8 cellular contexts compared by ENCODE assay signal in genomic region chr7:92245487-92246362, GRCh38. TPM values are rescaled to one million over a fixed set of nuclear protein-coding genes. Genes with fewer than 3 reads are reported as not detected.
DNase-seq lines count a peak whose midpoint lies in the region; ATAC-seq and TF ChIP-seq lines count a peak whose summit lies in the region.

ANKIB1 (plus strand) TSS chr7:92245974; CDS start chr7:92294979, 49,005 bp downstream.
KRIT1 (minus strand) TSS chr7:92245914; CDS start chr7:92242135, 3,779 bp downstream.

- peak within 1 kb of the TSS; percentile 80 for H2AFZ ChIP-seq in SK-N-SH (ENCODE audit: low read depth)
- peak within 1 kb of the TSS; percentile 100 for H2AFZ ChIP-seq in osteoblast (ENCODE audit: low read length)

- peak within 1 kb of the TSS; percentile 80 for H3K9ac ChIP-seq in SK-N-SH

- no peaks in the 10 kb centered on the region for H3K9me3 Mint-ChIP-seq in activated naive CD4-positive, alpha-beta T cell treated with anti-CD3 and anti-CD28 coated beads, Interleukin-2, amount 50 U/mL, for 24 hours

- H4K20me1 ChIP-seq in SK-N-SH (ENCODE audit: insufficient read depth) (peaks cover 17% of the 10 kb centered on the region), osteoblast (ENCODE audit: insufficient read depth, low read length) (peaks cover 20% of the 10 kb centered on the region)

- H3K4me3 ChIP-seq in GM08714 (ENCODE audit: low read length): peak within 1 kb of the TSS; percentile 85
- peak within 1 kb of the TSS; percentile 95 for H3K4me3 ChIP-seq in SK-N-SH (ENCODE audit: low read depth in 2 of 2, low read length in 1 of 2)
- H3K4me3 ChIP-seq in osteoblast (ENCODE audit: insufficient read depth, low read length): peak within 1 kb of the TSS; percentile 95
- H3K4me3 ChIP-seq in thymus (ENCODE audit: low read length): peak within 1 kb of the TSS; percentile 94

- TF ChIP-seq RAD21 in SK-N-SH (IDR thresholded peaks at IDR 0.05; ENCODE audit: low read length): no peak

- TF ChIP-seq EP300 in SK-N-SH (IDR thresholded peaks at IDR 0.05; ENCODE audit: borderline replicate concordance in 1 of 2, low read depth in 1 of 2, low read length in 1 of 2): peak in 1 of 2 experiments; percentile 40; a peak in 1 of 4 replicates

- peaks cover 11 to 25% of the 10 kb centered on the region in 2 experiments; a peak in 3 of 4 replicates for H3K4me1 ChIP-seq in SK-N-SH (ENCODE audit: control insufficient read depth in 1 of 2, insufficient read depth in 2 of 2, low read depth in 1 of 2, low read length in 1 of 2)
- H3K4me1 ChIP-seq in osteoblast (ENCODE audit: insufficient read depth, low read length): peaks cover 19% of the 10 kb centered on the region
- H3K4me1 ChIP-seq in thymus (ENCODE audit: control insufficient read depth, insufficient read depth, low read length): peaks cover 9% of the 10 kb centered on the region

- H3K4me2 ChIP-seq in SK-N-SH (peak within 1 kb of the TSS; percentile 94), osteoblast (ENCODE audit: insufficient read depth, low read length) (peak within 1 kb of the TSS; percentile 76)

- TF ChIP-seq CTCF in SK-N-SH (IDR thresholded peaks at IDR 0.05): peak; percentile 26
- no peak for TF ChIP-seq CTCF in osteoblast (IDR thresholded peaks at IDR 0.05; ENCODE audit: extremely low read depth, low read depth, low read length)

- H3K9me3 ChIP-seq in SK-N-SH (no peaks in the 10 kb centered on the region), osteoblast (ENCODE audit: low read depth, low read length) (no peaks in the 10 kb centered on the region), thymus (ENCODE audit: control insufficient read depth) (no peaks in the 10 kb centered on the region)

- peaks cover 89% of the 10 kb centered on the region for H3K79me2 ChIP-seq in SK-N-SH (ENCODE audit: insufficient read depth)
- H3K79me2 ChIP-seq in osteoblast (ENCODE audit: insufficient read depth, low read length): peaks cover 79% of the 10 kb centered on the region

- H3F3A ChIP-seq in SK-N-SH (replicated peaks; ENCODE audit: insufficient read depth): peaks cover 14% of the 10 kb centered on the region

- H3K9me2 ChIP-seq in SK-N-SH: no peaks in the 10 kb centered on the region

- peak within 1 kb of the TSS; percentile 100 for H3K27ac Mint-ChIP-seq in activated naive CD4-positive, alpha-beta T cell treated with anti-CD3 and anti-CD28 coated beads, Interleukin-2, amount 50 U/mL, for 24 hours

- peaks cover 39% of the 10 kb centered on the region for H3K4me1 Mint-ChIP-seq in activated naive CD4-positive, alpha-beta T cell treated with anti-CD3 and anti-CD28 coated beads, Interleukin-2, amount 50 U/mL, for 24 hours

- POLR2A ChIA-PET in SK-N-SH (lab: Yijun Ruan, JAX): interaction anchor here (0.6 to 2.8 kb wide), 14 partner anchors 10 to 1900 kb away, joined by 3 to 29 read pairs (median 4); partner anchors contain the start of genes AKAP9, CYP51A1, GATAD1 and PEX1

- H3K4me3 Mint-ChIP-seq in activated naive CD4-positive, alpha-beta T cell treated with anti-CD3 and anti-CD28 coated beads, Interleukin-2, amount 50 U/mL, for 24 hours: peak within 1 kb of the TSS; percentile 97

- DNase-seq in NCI-H1048 (lab: John Stamatoyannopoulos, UW) (peak; percentile 69), SK-N-SH (peak; percentile 96), glomerular endothelial cell (ENCODE audit: extremely low read depth, low read depth, low spot score) (peak; percentile 37), osteoblast (ENCODE audit: insufficient read length, low spot score, missing footprints) (peak; percentile 93)

- 1% methylated on average over 53 of the region's 72 CpGs for WGBS in SK-N-SH (ENCODE audit: low lambda C conversion rate)
- under 1% methylated on average over 67 of the region's 72 CpGs for WGBS in thymus

- peaks cover 2% of the 10 kb centered on the region for H3K36me3 Mint-ChIP-seq in activated naive CD4-positive, alpha-beta T cell treated with anti-CD3 and anti-CD28 coated beads, Interleukin-2, amount 50 U/mL, for 24 hours

- H3K27me3 Mint-ChIP-seq in activated naive CD4-positive, alpha-beta T cell treated with anti-CD3 and anti-CD28 coated beads, Interleukin-2, amount 50 U/mL, for 24 hours: no peaks in the 10 kb centered on the region

- ATAC-seq in HG02571 (IDR thresholded peaks at IDR 0.05; ENCODE audit: unreplicated experiment): peak; percentile 82

- H3K27ac ChIP-seq in SK-N-SH (ENCODE audit: low read depth in 2 of 2, low read length in 1 of 2) (peak within 1 kb of the TSS; percentile 86 to 93), osteoblast (ENCODE audit: low read depth, low read length) (peak within 1 kb of the TSS; percentile 86), thymus (ENCODE audit: low read depth) (peak within 1 kb of the TSS; percentile 95)

- peaks cover 16 to 41% of the 10 kb centered on the region in 2 experiments for H3K36me3 ChIP-seq in SK-N-SH (replicated peaks in 1 of 2; ENCODE audit: control insufficient read depth in 1 of 2, insufficient read depth in 2 of 2, low read length in 1 of 2)
- H3K36me3 ChIP-seq in osteoblast (ENCODE audit: insufficient read depth, low read length): peaks cover 10% of the 10 kb centered on the region
- H3K36me3 ChIP-seq in thymus (ENCODE audit: control insufficient read depth, insufficient read depth): no peaks in the 10 kb centered on the region

- H3K27me3 ChIP-seq in SK-N-SH (ENCODE audit: insufficient read depth) (no peaks in the 10 kb centered on the region), osteoblast (ENCODE audit: insufficient read depth, low read length) (no peaks in the 10 kb centered on the region), thymus (ENCODE audit: control insufficient read depth, insufficient read depth) (no peaks in the 10 kb centered on the region)

- CTCF ChIA-PET in SK-N-SH (lab: Yijun Ruan, JAX): interaction anchor here (1.0 to 3.2 kb wide), 10 partner anchors 9 to 216 kb away, joined by 3 to 27 read pairs (median 4); partner anchors contain the start of genes CYP51A1, GATAD1 and LRRD1

TF ChIP-seq in SK-N-SH, 30 proteins besides CTCF, POLR2A, EP300 and RAD21 (continues in another document):
- 0 out of 2 replicates have a peak, but pooled peaks have one; percentile 8 for TF ChIP-seq TEAD4 (IDR thresholded peaks at IDR 0.05; ENCODE audit: borderline replicate concordance, insufficient read depth)
- TF ChIP-seq ZBTB33 (IDR thresholded peaks at IDR 0.05; ENCODE audit: borderline replicate concordance, low read depth): peak; percentile 92
- peak; percentile 97 for TF ChIP-seq ELF1 (IDR thresholded peaks at IDR 0.05)
- peak; percentile 15; the same call in 1 of the 2 replicates for TF ChIP-seq FOSL2 (IDR thresholded peaks at IDR 0.05; ENCODE audit: borderline replicate concordance, low read depth)
- TF ChIP-seq USF1 (IDR thresholded peaks at IDR 0.05; ENCODE audit: borderline replicate concordance, low read depth): 0 out of 2 replicates have a peak, but pooled peaks have one; percentile 18
- TF ChIP-seq TCF12 (IDR thresholded peaks at IDR 0.05): no peak
- TF ChIP-seq NRF1 (IDR thresholded peaks at IDR 0.05; ENCODE audit: low read depth, low read length): 0 out of 2 replicates have a peak, but pooled peaks have one; percentile 32
- TF ChIP-seq CHD2 (IDR thresholded peaks at IDR 0.05; ENCODE audit: low read length, partially characterized antibody): peak; percentile 97
- peak; percentile 75 for TF ChIP-seq MXI1 (IDR thresholded peaks at IDR 0.05; ENCODE audit: low read depth, low read length)
- TF ChIP-seq MAX (IDR thresholded peaks at IDR 0.05; ENCODE audit: low read depth): peak; percentile 97
- no peak for TF ChIP-seq PBX3 (IDR thresholded peaks at IDR 0.05)
- no peak for TF ChIP-seq RFX5 (IDR thresholded peaks at IDR 0.05; ENCODE audit: low read length)

RNA-seq across cellular contexts. Expression of gene ANKIB1, which starts in this region (rescaled TPM):
- 24.6 and 32.5 TPM in 2 replicates for polyA plus RNA-seq in SK-N-SH (2012; rRNA removed)
- 28.9 and 32.4 TPM in 2 replicates for polyA plus RNA-seq in SK-N-SH (2012; cell fraction: cytosol; rRNA removed)
- 46.2 and 84.4 TPM in 2 replicates for polyA plus RNA-seq in SK-N-SH (2012; cell fraction: nucleus; rRNA removed)
- 25.0 and 43.3 TPM in 2 replicates for total RNA-seq in glomerular endothelial cell
- 93.7 and 98.1 TPM in 2 replicates for total RNA-seq in osteoblast
- polyA plus RNA-seq in thymus: 27.0 TPM

RNA-seq across cellular contexts. Expression of gene KRIT1, which starts in this region (rescaled TPM):
- 38.5 and 53.3 TPM in 2 replicates for polyA plus RNA-seq in SK-N-SH (2012; rRNA removed)
- polyA plus RNA-seq in SK-N-SH (2012; cell fraction: cytosol; rRNA removed): 41.6 and 42.8 TPM in 2 replicates
- 104 and 106 TPM in 2 replicates for polyA plus RNA-seq in SK-N-SH (2012; cell fraction: nucleus; rRNA removed)
- total RNA-seq in glomerular endothelial cell: 35.8 and 56.1 TPM in 2 replicates
- total RNA-seq in osteoblast: 47.8 and 55.7 TPM in 2 replicates
- 29.3 TPM for polyA plus RNA-seq in thymus

Comparison
In these comparisons a context has a peak if more than half of its experiments do, and no peak if none do; other contexts are left out.
1. Peak in every context shown above with its lines: DNase-seq, ATAC-seq, H3K4me3 ChIP-seq and H3K27ac ChIP-seq.
2. DNase-seq: peak in every context shown above with its lines; median percentile 96 in SK-N-SH; 93 in osteoblast; 69 in NCI-H1048; 37 in glomerular endothelial cell.